Comparison of ENCODE assay signal across 14 cellular contexts in the genomic region with DNA sequence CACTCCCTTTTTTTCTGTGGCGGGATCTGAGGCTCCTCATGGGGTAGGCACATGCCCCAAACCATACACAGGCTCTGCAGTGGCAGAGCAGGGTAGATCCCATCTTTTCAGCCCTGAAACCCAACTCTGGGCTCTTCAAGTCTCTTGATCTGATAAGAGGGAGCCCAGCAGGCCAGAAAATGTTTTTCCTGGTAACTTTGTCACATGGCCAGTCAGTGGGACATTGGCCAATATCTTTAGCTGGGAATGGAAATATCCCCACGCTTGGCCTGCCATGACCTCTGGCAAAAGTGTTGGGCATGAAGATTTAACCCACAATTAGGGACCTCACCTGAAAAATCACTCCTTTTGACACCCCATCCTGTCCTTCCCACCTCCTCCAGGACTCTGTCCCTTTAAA. TPM values are rescaled to one million over a fixed set of nuclear protein-coding genes. Genes with fewer than 3 reads are reported as not detected.
"Had no signal": no experiment of that assay in that cellular context is flagged by ENCODE, and none has a peak within 500 bp of the region (broad histone marks: within the 10 kb centered on the region; RNA-seq: fewer than 3 reads in every experiment).

No MANE protein-coding gene starts in this region.

- DNase-seq: activated CD4-positive, alpha-beta T cell treated with anti-CD3 and anti-CD28 coated beads for 1 hour; activated CD4-positive, alpha-beta T cell treated with anti-CD3 and anti-CD28 coated beads, Interleukin-2, amount 50 U/mL, for 48 hours; activated effector memory CD4-positive, alpha-beta T cell treated with anti-CD3 and anti-CD28 coated beads, Interleukin-2, amount 50 U/mL, for 16 hours; activated T-cell treated with anti-CD3 and anti-CD28 coated beads, Interleukin-2, amount 50 U/mL, for 4 hours; aorta; effector CD4-positive, alpha-beta T cell; heart left ventricle; left ventricle myocardium superior; mesendoderm; nephron progenitor cell; uterus had no signal

- H3K27me3 ChIP-seq: heart left ventricle, uterus had no signal

- H3K9me3 ChIP-seq: heart left ventricle, uterus had no signal

- H3K27ac ChIP-seq: heart left ventricle, skin epidermis, uterus had no signal

- H3K36me3 ChIP-seq: uterus had no signal

- H3K4me3 ChIP-seq: heart left ventricle, skin epidermis, uterus had no signal

- H3K4me1 ChIP-seq: uterus had no signal

- ATAC-seq: activated T-cell treated with anti-CD3 and anti-CD28 coated beads, Interleukin-2, amount 50 U/mL, for 4 hours; heart left ventricle; left ventricle myocardium superior had no signal

RNA-seq across cellular contexts. Expression of a gene that starts 9.4 kb away (rescaled TPM):
- total RNA-seq: activated T-cell treated with anti-CD3 and anti-CD28 coated beads, Interleukin-2, amount 50 U/mL, for 4 hours; aorta; heart left ventricle; left ventricle myocardium superior; osteocyte; renal cortical epithelial cell; uterus had no signal
